ENCODE assay signal across 1 cellular context in the genomic region with DNA sequence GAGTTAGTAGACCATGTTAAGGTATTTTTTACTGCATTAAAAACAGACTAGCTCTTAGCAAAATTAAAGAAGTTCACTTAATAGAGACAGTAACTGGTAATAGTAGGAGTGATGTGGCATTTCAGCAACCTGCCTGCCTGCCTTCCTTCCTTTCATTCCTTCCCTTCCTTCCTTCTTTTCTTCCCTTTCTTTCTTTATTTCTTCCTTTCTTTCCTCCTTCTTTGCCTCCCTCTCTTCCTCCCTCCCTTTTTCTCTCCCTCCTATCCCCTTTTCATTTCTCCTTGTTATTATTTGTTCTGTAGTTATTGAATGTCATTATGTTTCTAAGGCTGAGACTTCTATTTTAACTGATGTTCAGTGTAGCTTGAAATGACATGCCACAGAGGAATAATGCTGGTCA.
TF ChIP-seq lines count a peak whose summit lies in the region.

No MANE protein-coding gene starts in this region.

TF ChIP-seq in K562, 482 proteins besides CTCF, POLR2A, EP300 and RAD21 (continued from another document):
- TF ChIP-seq, protein P1, sequence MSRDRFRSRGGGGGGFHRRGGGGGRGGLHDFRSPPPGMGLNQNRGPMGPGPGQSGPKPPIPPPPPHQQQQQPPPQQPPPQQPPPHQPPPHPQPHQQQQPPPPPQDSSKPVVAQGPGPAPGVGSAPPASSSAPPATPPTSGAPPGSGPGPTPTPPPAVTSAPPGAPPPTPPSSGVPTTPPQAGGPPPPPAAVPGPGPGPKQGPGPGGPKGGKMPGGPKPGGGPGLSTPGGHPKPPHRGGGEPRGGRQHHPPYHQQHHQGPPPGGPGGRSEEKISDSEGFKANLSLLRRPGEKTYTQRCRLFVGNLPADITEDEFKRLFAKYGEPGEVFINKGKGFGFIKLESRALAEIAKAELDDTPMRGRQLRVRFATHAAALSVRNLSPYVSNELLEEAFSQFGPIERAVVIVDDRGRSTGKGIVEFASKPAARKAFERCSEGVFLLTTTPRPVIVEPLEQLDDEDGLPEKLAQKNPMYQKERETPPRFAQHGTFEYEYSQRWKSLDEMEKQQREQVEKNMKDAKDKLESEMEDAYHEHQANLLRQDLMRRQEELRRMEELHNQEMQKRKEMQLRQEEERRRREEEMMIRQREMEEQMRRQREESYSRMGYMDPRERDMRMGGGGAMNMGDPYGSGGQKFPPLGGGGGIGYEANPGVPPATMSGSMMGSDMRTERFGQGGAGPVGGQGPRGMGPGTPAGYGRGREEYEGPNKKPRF (IDR thresholded peaks at IDR 0.05; ENCODE audit: low read depth, low read length): no peak
- TF ChIP-seq STAT5B (CRISPR knock-in tag; IDR thresholded peaks at IDR 0.05) (no peak), NR2F6 (CRISPR knock-in tag; IDR thresholded peaks at IDR 0.05) (no peak), HNRNPK (IDR thresholded peaks at IDR 0.05; ENCODE audit: low read depth, low read length, poor library complexity, severe bottlenecking) (peak; percentile 47), ZNF184 (CRISPR knock-in tag; IDR thresholded peaks at IDR 0.05) (no peak), NKRF (IDR thresholded peaks at IDR 0.05; ENCODE audit: borderline replicate concordance) (no peak), BCOR (IDR thresholded peaks at IDR 0.05) (no peak), ZFPM2 (CRISPR knock-in tag; IDR thresholded peaks at IDR 0.05) (no peak), ZNF431 (CRISPR knock-in tag; IDR thresholded peaks at IDR 0.05) (no peak), BRD9 (IDR thresholded peaks at IDR 0.05; ENCODE audit: low read depth, partially characterized antibody) (no peak), CBX8 (IDR thresholded peaks at IDR 0.05; ENCODE audit: borderline replicate concordance, extremely low read depth, low read depth, low read length, poor library complexity, severe bottlenecking) (no peak), ZC3H11A (IDR thresholded peaks at IDR 0.05; ENCODE audit: low read depth, low read length) (no peak), TAF15 (IDR thresholded peaks at IDR 0.05; ENCODE audit: low read depth, low read length) (no peak), SUPT5H (IDR thresholded peaks at IDR 0.05) (peak; percentile 33; the same call in 1 of the 2 replicates), ZKSCAN3 (CRISPR knock-in tag; IDR thresholded peaks at IDR 0.05) (no peak), POLR2B (IDR thresholded peaks at IDR 0.05; ENCODE audit: low read depth, partially characterized antibody) (peak; percentile 53), RFX1 (IDR thresholded peaks at IDR 0.05) (no peak), IFI16 (CRISPR knock-in tag; IDR thresholded peaks at IDR 0.05) (no peak), SNRNP70 (optimal IDR thresholded peaks at IDR 0.05; ENCODE audit: low read depth, low read length) (no peak)
- TF ChIP-seq, protein P2, sequence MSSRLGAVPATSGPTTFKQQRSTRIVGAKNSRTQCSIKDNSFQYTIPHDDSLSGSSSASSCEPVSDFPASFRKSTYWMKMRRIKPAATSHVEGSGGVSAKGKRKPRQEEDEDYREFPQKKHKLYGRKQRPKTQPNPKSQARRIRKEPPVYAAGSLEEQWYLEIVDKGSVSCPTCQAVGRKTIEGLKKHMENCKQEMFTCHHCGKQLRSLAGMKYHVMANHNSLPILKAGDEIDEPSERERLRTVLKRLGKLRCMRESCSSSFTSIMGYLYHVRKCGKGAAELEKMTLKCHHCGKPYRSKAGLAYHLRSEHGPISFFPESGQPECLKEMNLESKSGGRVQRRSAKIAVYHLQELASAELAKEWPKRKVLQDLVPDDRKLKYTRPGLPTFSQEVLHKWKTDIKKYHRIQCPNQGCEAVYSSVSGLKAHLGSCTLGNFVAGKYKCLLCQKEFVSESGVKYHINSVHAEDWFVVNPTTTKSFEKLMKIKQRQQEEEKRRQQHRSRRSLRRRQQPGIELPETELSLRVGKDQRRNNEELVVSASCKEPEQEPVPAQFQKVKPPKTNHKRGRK (tag; IDR thresholded peaks at IDR 0.05): peak; percentile 54; the same call in 1 of the 2 replicates
- TF ChIP-seq, protein P3, sequence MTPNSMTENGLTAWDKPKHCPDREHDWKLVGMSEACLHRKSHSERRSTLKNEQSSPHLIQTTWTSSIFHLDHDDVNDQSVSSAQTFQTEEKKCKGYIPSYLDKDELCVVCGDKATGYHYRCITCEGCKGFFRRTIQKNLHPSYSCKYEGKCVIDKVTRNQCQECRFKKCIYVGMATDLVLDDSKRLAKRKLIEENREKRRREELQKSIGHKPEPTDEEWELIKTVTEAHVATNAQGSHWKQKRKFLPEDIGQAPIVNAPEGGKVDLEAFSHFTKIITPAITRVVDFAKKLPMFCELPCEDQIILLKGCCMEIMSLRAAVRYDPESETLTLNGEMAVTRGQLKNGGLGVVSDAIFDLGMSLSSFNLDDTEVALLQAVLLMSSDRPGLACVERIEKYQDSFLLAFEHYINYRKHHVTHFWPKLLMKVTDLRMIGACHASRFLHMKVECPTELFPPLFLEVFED (CRISPR knock-in tag; conservative IDR thresholded peaks at IDR 0.05): peak; percentile 80
- TF ChIP-seq, protein P4, sequence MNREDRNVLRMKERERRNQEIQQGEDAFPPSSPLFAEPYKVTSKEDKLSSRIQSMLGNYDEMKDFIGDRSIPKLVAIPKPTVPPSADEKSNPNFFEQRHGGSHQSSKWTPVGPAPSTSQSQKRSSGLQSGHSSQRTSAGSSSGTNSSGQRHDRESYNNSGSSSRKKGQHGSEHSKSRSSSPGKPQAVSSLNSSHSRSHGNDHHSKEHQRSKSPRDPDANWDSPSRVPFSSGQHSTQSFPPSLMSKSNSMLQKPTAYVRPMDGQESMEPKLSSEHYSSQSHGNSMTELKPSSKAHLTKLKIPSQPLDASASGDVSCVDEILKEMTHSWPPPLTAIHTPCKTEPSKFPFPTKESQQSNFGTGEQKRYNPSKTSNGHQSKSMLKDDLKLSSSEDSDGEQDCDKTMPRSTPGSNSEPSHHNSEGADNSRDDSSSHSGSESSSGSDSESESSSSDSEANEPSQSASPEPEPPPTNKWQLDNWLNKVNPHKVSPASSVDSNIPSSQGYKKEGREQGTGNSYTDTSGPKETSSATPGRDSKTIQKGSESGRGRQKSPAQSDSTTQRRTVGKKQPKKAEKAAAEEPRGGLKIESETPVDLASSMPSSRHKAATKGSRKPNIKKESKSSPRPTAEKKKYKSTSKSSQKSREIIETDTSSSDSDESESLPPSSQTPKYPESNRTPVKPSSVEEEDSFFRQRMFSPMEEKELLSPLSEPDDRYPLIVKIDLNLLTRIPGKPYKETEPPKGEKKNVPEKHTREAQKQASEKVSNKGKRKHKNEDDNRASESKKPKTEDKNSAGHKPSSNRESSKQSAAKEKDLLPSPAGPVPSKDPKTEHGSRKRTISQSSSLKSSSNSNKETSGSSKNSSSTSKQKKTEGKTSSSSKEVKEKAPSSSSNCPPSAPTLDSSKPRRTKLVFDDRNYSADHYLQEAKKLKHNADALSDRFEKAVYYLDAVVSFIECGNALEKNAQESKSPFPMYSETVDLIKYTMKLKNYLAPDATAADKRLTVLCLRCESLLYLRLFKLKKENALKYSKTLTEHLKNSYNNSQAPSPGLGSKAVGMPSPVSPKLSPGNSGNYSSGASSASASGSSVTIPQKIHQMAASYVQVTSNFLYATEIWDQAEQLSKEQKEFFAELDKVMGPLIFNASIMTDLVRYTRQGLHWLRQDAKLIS (CRISPR knock-in tag; IDR thresholded peaks at IDR 0.05): 0 out of 2 replicates have a peak, but pooled peaks have one; percentile 13
- TF ChIP-seq, protein P5, sequence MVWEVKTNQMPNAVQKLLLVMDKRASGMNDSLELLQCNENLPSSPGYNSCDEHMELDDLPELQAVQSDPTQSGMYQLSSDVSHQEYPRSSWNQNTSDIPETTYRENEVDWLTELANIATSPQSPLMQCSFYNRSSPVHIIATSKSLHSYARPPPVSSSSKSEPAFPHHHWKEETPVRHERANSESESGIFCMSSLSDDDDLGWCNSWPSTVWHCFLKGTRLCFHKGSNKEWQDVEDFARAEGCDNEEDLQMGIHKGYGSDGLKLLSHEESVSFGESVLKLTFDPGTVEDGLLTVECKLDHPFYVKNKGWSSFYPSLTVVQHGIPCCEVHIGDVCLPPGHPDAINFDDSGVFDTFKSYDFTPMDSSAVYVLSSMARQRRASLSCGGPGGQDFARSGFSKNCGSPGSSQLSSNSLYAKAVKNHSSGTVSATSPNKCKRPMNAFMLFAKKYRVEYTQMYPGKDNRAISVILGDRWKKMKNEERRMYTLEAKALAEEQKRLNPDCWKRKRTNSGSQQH (CRISPR knock-in tag; IDR thresholded peaks at IDR 0.05): no peak
